Comparison of ENCODE assay signal across 1 cellular context in the genomic region with DNA sequence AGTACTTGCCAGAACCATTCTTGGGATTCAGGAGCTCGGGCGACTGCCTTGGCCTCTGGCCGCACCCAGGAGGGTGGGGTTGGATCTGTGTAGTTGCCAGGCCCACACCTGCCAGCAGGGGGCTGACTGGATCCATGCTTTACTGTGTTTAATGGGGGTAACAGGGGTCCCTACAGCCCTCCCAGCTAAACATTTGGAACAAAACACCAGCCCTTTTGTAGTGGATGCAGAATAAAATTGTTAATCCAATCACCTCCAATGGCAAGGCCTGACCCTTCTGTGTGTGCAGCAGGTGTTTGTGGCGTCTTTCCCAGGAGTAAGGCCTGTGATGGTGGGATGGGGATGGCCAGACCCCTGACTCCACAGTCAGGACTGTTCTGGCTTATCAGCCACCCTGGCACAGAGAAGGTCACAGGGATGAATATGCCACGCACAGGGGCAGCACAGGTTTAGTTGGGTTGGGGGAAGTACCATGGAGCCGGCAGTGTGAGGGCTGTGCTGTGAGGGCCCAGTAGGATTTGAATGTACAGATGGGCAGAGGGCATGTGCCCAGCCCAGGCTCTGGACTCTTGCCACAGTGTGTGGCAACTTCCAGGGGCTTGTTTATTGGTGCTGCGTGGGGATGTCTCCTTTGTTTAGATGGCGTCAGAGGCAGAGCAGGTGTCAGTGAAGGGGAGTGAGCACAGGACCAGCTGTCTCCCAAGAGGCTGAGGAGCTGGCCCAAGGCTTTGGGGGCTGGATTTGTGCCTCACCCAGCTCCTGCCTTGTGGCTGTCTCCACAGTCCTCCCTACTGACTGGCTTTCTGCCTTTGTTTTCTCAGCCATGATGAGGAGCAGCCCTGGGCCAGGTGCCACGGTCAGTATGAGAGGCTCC.
A peak's percentile ranks its signal among the peaks of the same experiment; 100 is the strongest.
TF ChIP-seq lines count a peak whose summit lies in the region.

No MANE protein-coding gene starts in this region.

TF ChIP-seq in H1, 55 proteins besides CTCF, POLR2A, EP300 and RAD21:
- TF ChIP-seq TCF12 (IDR thresholded peaks at IDR 0.05; ENCODE audit: low read depth, low read length) (no peak), POLR2AphosphoS5 (IDR thresholded peaks at IDR 0.05; ENCODE audit: low read depth, low read length) (0 out of 2 replicates have a peak, but pooled peaks have one; percentile 28), GTF2F1 (IDR thresholded peaks at IDR 0.05; ENCODE audit: borderline replicate concordance, low read depth, low read length) (no peak)
